Comparison of ENCODE assay signal across 8 cellular contexts in the genomic region with DNA sequence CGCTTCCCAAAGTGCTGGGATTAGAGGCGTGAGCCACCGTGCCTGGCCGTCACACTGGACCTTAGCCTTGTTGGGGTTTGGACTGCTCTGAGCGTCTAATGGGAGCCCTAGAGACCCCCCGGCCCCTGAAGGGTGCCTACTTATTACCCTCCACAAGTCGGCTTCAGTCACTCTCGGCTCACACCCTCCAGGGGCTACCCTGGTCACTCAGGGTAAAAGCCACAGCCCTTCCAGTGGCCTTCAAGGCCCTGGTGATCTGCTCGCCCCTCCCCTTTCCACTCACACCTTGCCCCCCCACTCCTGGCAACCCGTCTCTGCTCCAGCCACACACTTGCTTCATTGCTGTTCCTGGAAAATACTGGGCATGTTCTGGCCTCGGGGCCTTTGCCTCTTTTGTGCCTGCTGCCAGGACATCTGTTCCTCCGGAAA. TPM values are rescaled to one million over a fixed set of nuclear protein-coding genes. Genes with fewer than 3 reads are reported as not detected.
DNase-seq lines count a peak whose midpoint lies in the region; ATAC-seq, FAIRE-seq and TF ChIP-seq lines count a peak whose summit lies in the region.

No MANE protein-coding gene starts in this region.

- no peak overlapping the region for H3K27ac ChIP-seq in ACC112 (ENCODE audit: low read depth, low read length)
- H3K27ac ChIP-seq in HEK293 (ENCODE audit: extremely low read depth, low read depth, low read length): no peak overlapping the region; the same call in 1 of the 2 replicates
- H3K27ac ChIP-seq in keratinocyte (ENCODE audit: control insufficient read depth, insufficient read depth, low read length): peak overlapping the region; percentile 70
- peak overlapping the region; percentile 75 for H3K27ac ChIP-seq in thymus (ENCODE audit: low read depth)

- FAIRE-seq in keratinocyte (lab: Jason Lieb, UNC): no peak

- peak overlapping the region; percentile 94 for H3K4me3 Mint-ChIP-seq in activated T-helper 17 cell treated with anti-CD3 and anti-CD28 coated beads, Interleukin-2, amount 50 U/mL, for 72 hours

- H3K79me2 ChIP-seq in ACC112 (ENCODE audit: control insufficient read depth, insufficient read depth, low read length, unreplicated experiment) (no peaks in the 10 kb centered on the region), keratinocyte (ENCODE audit: control insufficient read depth, insufficient read depth, low read length) (no peaks in the 10 kb centered on the region)

- WGBS in thymus: 87% methylated on average over 12 of the region's 12 CpGs

- H3K4me1 Mint-ChIP-seq in activated T-helper 17 cell treated with anti-CD3 and anti-CD28 coated beads, Interleukin-2, amount 50 U/mL, for 72 hours: no peaks in the 10 kb centered on the region

- H2AFZ ChIP-seq in ACC112 (ENCODE audit: low read length, unreplicated experiment): peak overlapping the region; percentile 87
- H2AFZ ChIP-seq in keratinocyte (ENCODE audit: control insufficient read depth, low read length): peak overlapping the region; percentile 87

- TF ChIP-seq CTCF in HEK293 (tag by site-specific recombination; IDR thresholded peaks at IDR 0.05) (no peak), keratinocyte (optimal IDR thresholded peaks at IDR 0.05 in 1 of 3, IDR thresholded peaks at IDR 0.05 in 1 of 3, conservative IDR thresholded peaks at IDR 0.05 in 1 of 3; ENCODE audit: extremely low read depth in 1 of 3, insufficient read depth in 2 of 3, low read length in 3 of 3) (no peak)

- POLR2A ChIA-PET in HEK293 (lab: Yijun Ruan, JAX): no interaction called here

- H3K9ac ChIP-seq in keratinocyte (ENCODE audit: control insufficient read depth, extremely low read depth, insufficient read depth, low read length): peak overlapping the region; percentile 67

- peaks cover 8% of the 10 kb centered on the region for H3K36me3 Mint-ChIP-seq in activated T-helper 17 cell treated with anti-CD3 and anti-CD28 coated beads, Interleukin-2, amount 50 U/mL, for 72 hours (ENCODE audit: low read depth)

- no peak for DNase-seq in keratinocyte (ENCODE audit: low read depth, low spot score)
- DNase-seq in NCI-H748 treated with DMSO at 0.1 percent for 48 hours (lab: John Stamatoyannopoulos, UW): no peak
- no peak for DNase-seq in NCI-H748 (lab: John Stamatoyannopoulos, UW; ENCODE audit: unreplicated experiment)

- H3K9me3 ChIP-seq in HEK293 (ENCODE audit: control insufficient read depth, insufficient read depth, low read depth, low read length) (no peaks in the 10 kb centered on the region), keratinocyte (ENCODE audit: control insufficient read depth, low read depth, low read length) (no peaks in the 10 kb centered on the region), thymus (ENCODE audit: control insufficient read depth) (no peaks in the 10 kb centered on the region)

- H3K4me2 ChIP-seq in keratinocyte (ENCODE audit: control insufficient read depth, extremely low read depth, insufficient read depth, low read depth, low read length): peak overlapping the region; percentile 74

- dilution Hi-C loops in keratinocyte (cut with MboI; ENCODE audit: extremely low pct_ligation_motif_present, low sequenced_read_pairs): no loop called here

- H3K36me3 ChIP-seq in ACC112 (ENCODE audit: insufficient read depth, low read length): no peaks in the 10 kb centered on the region
- no peaks in the 10 kb centered on the region for H3K36me3 ChIP-seq in HEK293 (ENCODE audit: control insufficient read depth in 2 of 2, insufficient read depth in 1 of 2, low read length in 2 of 2)
- H3K36me3 ChIP-seq in keratinocyte (ENCODE audit: control insufficient read depth in 2 of 2, extremely low read depth in 1 of 2, insufficient read depth in 2 of 2, low read length in 2 of 2): no peaks in the 10 kb centered on the region
- H3K36me3 ChIP-seq in thymus (ENCODE audit: control insufficient read depth, insufficient read depth): peaks cover 5% of the 10 kb centered on the region

- H3K4me1 ChIP-seq in ACC112 (ENCODE audit: control insufficient read depth, insufficient read depth, low read length, unreplicated experiment) (no peaks in the 10 kb centered on the region), HEK293 (ENCODE audit: control insufficient read depth, insufficient read depth, low read length) (0 out of 2 replicates have a peak, but pooled peaks cover 2% of the 10 kb centered on the region), keratinocyte (ENCODE audit: control insufficient read depth, extremely low read depth, insufficient read depth, low read length) (peaks cover 16% of the 10 kb centered on the region), thymus (ENCODE audit: control insufficient read depth, insufficient read depth, low read length) (peaks cover 11% of the 10 kb centered on the region)

- H3K27me3 Mint-ChIP-seq in activated T-helper 17 cell treated with anti-CD3 and anti-CD28 coated beads, Interleukin-2, amount 50 U/mL, for 72 hours: no peaks in the 10 kb centered on the region

- no peak for ATAC-seq in activated T-helper 17 cell treated with anti-CD3 and anti-CD28 coated beads, Interleukin-2, amount 50 U/mL, for 72 hours (replicated peaks)
- no peak for ATAC-seq in GM21367 (IDR thresholded peaks at IDR 0.05; ENCODE audit: unreplicated experiment)

- H4K20me1 ChIP-seq in keratinocyte (ENCODE audit: control insufficient read depth, extremely low read depth, insufficient read depth, low read length): no peaks in the 10 kb centered on the region

- peak overlapping the region; percentile 98 for H3K27ac Mint-ChIP-seq in activated T-helper 17 cell treated with anti-CD3 and anti-CD28 coated beads, Interleukin-2, amount 50 U/mL, for 72 hours

- H3K9me3 Mint-ChIP-seq in activated T-helper 17 cell treated with anti-CD3 and anti-CD28 coated beads, Interleukin-2, amount 50 U/mL, for 72 hours: no peaks in the 10 kb centered on the region

- peak overlapping the region; percentile 76 for H3K4me3 ChIP-seq in ACC112 (ENCODE audit: low read depth, low read length)
- no peak overlapping the region for H3K4me3 ChIP-seq in HEK293 (ENCODE audit: low read depth, low read length)
- H3K4me3 ChIP-seq in keratinocyte (ENCODE audit: control insufficient read depth in 2 of 3, extremely low read depth in 1 of 3, insufficient read depth in 2 of 3, low read depth in 1 of 3, low read length in 3 of 3): peak overlapping the region in 1 of 3 experiments; percentile 67
- H3K4me3 ChIP-seq in thymus (ENCODE audit: low read length): no peak overlapping the region

- H3K27me3 ChIP-seq in ACC112 (ENCODE audit: insufficient read depth, low read length): no peaks in the 10 kb centered on the region
- H3K27me3 ChIP-seq in keratinocyte (ENCODE audit: control insufficient read depth, extremely low read depth, insufficient read depth, low read length): no peaks in the 10 kb centered on the region
- H3K27me3 ChIP-seq in thymus (ENCODE audit: control insufficient read depth, insufficient read depth): no peaks in the 10 kb centered on the region

- CTCF ChIA-PET in HEK293 (lab: Yijun Ruan, JAX): interaction anchor here (0.6 to 5.5 kb wide), 5 partner anchors 8 to 338 kb away, joined by 4 to 70 read pairs (median 6); no protein-coding TSS in a partner anchor

- no peaks in the 10 kb centered on the region for H3K9me1 ChIP-seq in keratinocyte (ENCODE audit: control insufficient read depth, extremely low read depth, insufficient read depth, low read length)

RNA-seq across cellular contexts. Expression of gene MORN3, which starts 3.6 kb away (rescaled TPM):
- 1 to 10 TPM; 1.4 to 2.5 TPM for total RNA-seq in activated T-helper 17 cell treated with anti-CD3 and anti-CD28 coated beads, Interleukin-2, amount 50 U/mL, for 72 hours
- polyA plus RNA-seq in keratinocyte (0.30 to 0.59 TPM (median 0.57 TPM) in 3 replicates), thymus (4.9 TPM)
- polyA plus RNA-seq in keratinocyte (2011; ENCODE audit: low read depth): 0.27 TPM
- 0.32 and 0.55 TPM in 2 replicates for polyA plus RNA-seq in keratinocyte (2011; cell fraction: cytosol; rRNA removed)
- polyA plus RNA-seq in keratinocyte (2011; cell fraction: nucleus; rRNA removed): 0.45 TPM in 2 replicates
- polyA plus RNA-seq in keratinocyte (2012; ENCODE audit: low replicate concordance): 0.80 and 0.89 TPM in 2 replicates
- 0.16 TPM in 1 of 3 replicates, not detected in the others for polyA minus RNA-seq in keratinocyte
- not detected for polyA minus RNA-seq in keratinocyte (2011; cell fraction: cytosol; rRNA and poly(A)+ RNA removed)
- polyA minus RNA-seq in keratinocyte (2011; cell fraction: nucleus; rRNA and poly(A)+ RNA removed): not detected in 2 replicates

RNA-seq across cellular contexts. Expression of gene TMEM120B, which starts 39.5 kb away (rescaled TPM):
- total RNA-seq in activated T-helper 17 cell treated with anti-CD3 and anti-CD28 coated beads, Interleukin-2, amount 50 U/mL, for 72 hours: 10 to 100 TPM in 1 of 2 donors, 1 to 10 TPM in 1; 8.6 to 13.7 TPM
- polyA plus RNA-seq in keratinocyte (6.9 to 10.5 TPM (median 10.0 TPM) in 3 replicates), thymus (7.7 TPM)
- 2.0 TPM for polyA plus RNA-seq in keratinocyte (2011; ENCODE audit: low read depth)
- 5.1 and 5.9 TPM in 2 replicates for polyA plus RNA-seq in keratinocyte (2011; cell fraction: cytosol; rRNA removed)
- polyA plus RNA-seq in keratinocyte (2011; cell fraction: nucleus; rRNA removed): 24.1 and 31.0 TPM in 2 replicates
- 3.3 and 8.0 TPM in 2 replicates for polyA plus RNA-seq in keratinocyte (2012; ENCODE audit: low replicate concordance)
- polyA minus RNA-seq in keratinocyte: 17.7 to 26.5 TPM (median 23.7 TPM) in 3 replicates
- polyA minus RNA-seq in keratinocyte (2011; cell fraction: cytosol; rRNA and poly(A)+ RNA removed): 13.0 TPM
- 14.1 and 17.2 TPM in 2 replicates for polyA minus RNA-seq in keratinocyte (2011; cell fraction: nucleus; rRNA and poly(A)+ RNA removed)

RNA-seq across cellular contexts. Expression of gene ORAI1, which starts 46.7 kb away (rescaled TPM):
- 10 to 100 TPM; 24.0 to 31.3 TPM for total RNA-seq in activated T-helper 17 cell treated with anti-CD3 and anti-CD28 coated beads, Interleukin-2, amount 50 U/mL, for 72 hours
- polyA plus RNA-seq in keratinocyte (17.1 to 29.4 TPM (median 26.4 TPM) in 3 replicates), thymus (12.8 TPM)
- polyA plus RNA-seq in keratinocyte (2011; ENCODE audit: low read depth): 2.9 TPM
- 31.1 and 63.8 TPM in 2 replicates for polyA plus RNA-seq in keratinocyte (2011; cell fraction: cytosol; rRNA removed)
- polyA plus RNA-seq in keratinocyte (2011; cell fraction: nucleus; rRNA removed): 14.4 and 25.0 TPM in 2 replicates
- polyA plus RNA-seq in keratinocyte (2012; ENCODE audit: low replicate concordance): 18.7 and 40.0 TPM in 2 replicates
- polyA minus RNA-seq in keratinocyte: 24.1 to 41.4 TPM (median 25.1 TPM) in 3 replicates
- 87.5 TPM for polyA minus RNA-seq in keratinocyte (2011; cell fraction: cytosol; rRNA and poly(A)+ RNA removed)
- polyA minus RNA-seq in keratinocyte (2011; cell fraction: nucleus; rRNA and poly(A)+ RNA removed): 12.6 and 17.3 TPM in 2 replicates

Comparison
In these comparisons a context has a peak if more than half of its experiments do, and no peak if none do; other contexts are left out.
1. H3K27ac ChIP-seq: peak in keratinocyte (single experiment) and thymus (single experiment); none in ACC112 (single experiment) and HEK293 (single experiment).